ENCODE assay signal across 8 cellular contexts in genomic region chr11:60378359-60378758, GRCh38. TPM values are rescaled to one million over a fixed set of nuclear protein-coding genes. Genes with fewer than 3 reads are reported as not detected.
DNase-seq lines count a peak whose midpoint lies in the region; ATAC-seq and TF ChIP-seq lines count a peak whose summit lies in the region.

MS4A7 (plus strand) TSS chr11:60378532; CDS start chr11:60383142, 4,610 bp downstream.

- H3K27me3 Mint-ChIP-seq in type B pancreatic cell, result no peaks in the 10 kb centered on the region

- peak; percentile 92 for ATAC-seq in GM21447 (IDR thresholded peaks at IDR 0.05; ENCODE audit: unreplicated experiment)

- H3K9me3 ChIP-seq in thymus (ENCODE audit: control insufficient read depth), result no peaks in the 10 kb centered on the region
- H3K9me3 ChIP-seq in prostate gland, result no peaks in the 10 kb centered on the region

- 4% methylated on average over 3 of the region's 3 CpGs for WGBS in thymus
- 32% methylated on average over 3 of the region's 3 CpGs for WGBS in prostate gland

- H3K27ac ChIP-seq in thymus (ENCODE audit: low read depth), result no peak within 1 kb of the TSS
- H3K27ac ChIP-seq in prostate gland, result no peak within 1 kb of the TSS

- peak within 1 kb of the TSS; percentile 36 for H3K4me3 ChIP-seq in GM06990 (replicated peaks; ENCODE audit: low read depth, low read length)
- no peak within 1 kb of the TSS for H3K4me3 ChIP-seq in thymus (ENCODE audit: low read length)
- H3K4me3 ChIP-seq in prostate gland, result no peak within 1 kb of the TSS

- no peak for TF ChIP-seq POLR2A in prostate gland (IDR thresholded peaks at IDR 0.05)

- H3K36me3 ChIP-seq in GM06990 (ENCODE audit: control insufficient read depth, insufficient read depth, low read length), result no peaks in the 10 kb centered on the region
- H3K36me3 ChIP-seq in thymus (ENCODE audit: control insufficient read depth, insufficient read depth), result no peaks in the 10 kb centered on the region
- no peaks in the 10 kb centered on the region for H3K36me3 ChIP-seq in prostate gland

- no peak for TF ChIP-seq CTCF in GM06990 (IDR thresholded peaks at IDR 0.05; ENCODE audit: insufficient read depth, low read length, poor library complexity, severe bottlenecking)
- TF ChIP-seq CTCF in type B pancreatic cell (conservative IDR thresholded peaks at IDR 0.05), result no peak
- no peak for TF ChIP-seq CTCF in prostate gland (IDR thresholded peaks at IDR 0.05)

- no peaks in the 10 kb centered on the region for H3K9me3 Mint-ChIP-seq in type B pancreatic cell

- no peaks in the 10 kb centered on the region for H3K27me3 ChIP-seq in GM06990 (replicated peaks; ENCODE audit: control insufficient read depth, insufficient read depth, low read length)
- H3K27me3 ChIP-seq in thymus (ENCODE audit: control insufficient read depth, insufficient read depth), result no peaks in the 10 kb centered on the region
- no peaks in the 10 kb centered on the region for H3K27me3 ChIP-seq in prostate gland (replicated peaks; ENCODE audit: insufficient read depth)

- H3K4me1 ChIP-seq in thymus (ENCODE audit: control insufficient read depth, insufficient read depth, low read length), result no peaks in the 10 kb centered on the region
- no peaks in the 10 kb centered on the region for H3K4me1 ChIP-seq in prostate gland (replicated peaks)

- H3K36me3 Mint-ChIP-seq in type B pancreatic cell, result no peaks in the 10 kb centered on the region

- peak; percentile 81 for DNase-seq in GM06990 (ENCODE audit: extremely low read depth, insufficient read length)
- peak; percentile 86 for DNase-seq in KG1 (lab: John Stamatoyannopoulos, UW)
- DNase-seq in germinal center (ENCODE audit: low spot score), result peak; percentile 75
- DNase-seq in NCI-H1417 (lab: John Stamatoyannopoulos, UW), result no peak
- DNase-seq in type B pancreatic cell (ENCODE audit: extremely low spot score, unreplicated experiment), result no peak
- DNase-seq in prostate gland (ENCODE audit: low spot score), result no peak

- H3K27ac Mint-ChIP-seq in type B pancreatic cell, result no peak within 1 kb of the TSS

- H3K4me1 Mint-ChIP-seq in type B pancreatic cell (ENCODE audit: unreplicated experiment), result no peaks in the 10 kb centered on the region

- intact Hi-C loops in prostate gland (cut with DNase I), result no loop called here

- no peak within 1 kb of the TSS for H3K4me3 Mint-ChIP-seq in type B pancreatic cell

RNA-seq across cellular contexts. Expression of gene MS4A7, which starts in this region (rescaled TPM):
- polyA plus RNA-seq in thymus, result 21.8 TPM
- total RNA-seq in type B pancreatic cell (ENCODE audit: low replicate concordance) (not detected in 2 replicates), prostate gland (1 to 10 TPM; 3.7 to 7.6 TPM)

Comparison
In these comparisons a context has a peak if more than half of its experiments do, and no peak if none do; other contexts are left out.
1. DNase-seq: peak in GM06990 (single experiment), KG1 (single experiment) and germinal center (single experiment); none in NCI-H1417 (0 of 3), type B pancreatic cell (single experiment) and prostate gland (single experiment).